Comparison of ENCODE assay signal across 13 cellular contexts in genomic region chr11:20013346-20014066, GRCh38.
DNase-seq lines count a peak whose midpoint lies in the region; ATAC-seq and TF ChIP-seq lines count a peak whose summit lies in the region.
"Had no signal": no experiment of that assay in that cellular context is flagged by ENCODE, and none has a peak within 500 bp of the region (broad histone marks: within the 10 kb centered on the region; RNA-seq: fewer than 3 reads in every experiment).

No MANE protein-coding gene starts in this region.

- no peak for ATAC-seq in GM19395 (IDR thresholded peaks at IDR 0.05; ENCODE audit: unreplicated experiment)

- H3K79me1 ChIP-seq in trophoblast cell (ENCODE audit: low read length): peaks cover 3% of the 10 kb centered on the region

- TF ChIP-seq CTCF in cardiac muscle cell (IDR thresholded peaks at IDR 0.05; ENCODE audit: low read depth, low read length) (no peak), smooth muscle cell (IDR thresholded peaks at IDR 0.05; ENCODE audit: borderline replicate concordance, insufficient read depth, poor library complexity, severe bottlenecking) (no peak), testis (IDR thresholded peaks at IDR 0.05) (no peak)

- no peaks in the 10 kb centered on the region for H3K79me2 ChIP-seq in trophoblast cell (ENCODE audit: control insufficient read depth, insufficient read depth, low read length, poor library complexity)
- H3K79me2 ChIP-seq in smooth muscle cell (ENCODE audit: low read depth): no peaks in the 10 kb centered on the region

- peak overlapping the region; percentile 7 for H2BK12ac ChIP-seq in trophoblast cell (ENCODE audit: low read length)

- no peak overlapping the region for H3K23ac ChIP-seq in trophoblast cell (ENCODE audit: low read length)

- no peak overlapping the region for H3K18ac ChIP-seq in trophoblast cell (ENCODE audit: low read length)

- H3K14ac ChIP-seq in trophoblast cell (ENCODE audit: low read length): no peak overlapping the region

- no peak overlapping the region for H2AFZ ChIP-seq in trophoblast cell (ENCODE audit: insufficient read depth, low read length, poor library complexity)
- no peak overlapping the region for H2AFZ ChIP-seq in smooth muscle cell (ENCODE audit: low read depth)

- H2BK120ac ChIP-seq in trophoblast cell (ENCODE audit: insufficient read depth, low read length, poor library complexity): no peak overlapping the region

- H2AK5ac ChIP-seq in trophoblast cell (ENCODE audit: low read length): peak overlapping the region; percentile 13

- no peak overlapping the region for H4K91ac ChIP-seq in trophoblast cell (ENCODE audit: low read depth, low read length)

- TF ChIP-seq POLR2A in testis (IDR thresholded peaks at IDR 0.05): no peak

- H3K27ac ChIP-seq in cardiac muscle cell: peak overlapping the region; percentile 17
- H3K27ac ChIP-seq in trophoblast cell (ENCODE audit: low read depth, low read length): no peak overlapping the region
- H3K27ac ChIP-seq in smooth muscle cell (ENCODE audit: low read depth): no peak overlapping the region
- no peak overlapping the region for H3K27ac ChIP-seq in testis
- H3K27ac ChIP-seq: 22Rv1, colonic mucosa, suprapubic skin had no signal

- H3K4me3 ChIP-seq in cardiac muscle cell (no peak overlapping the region), trophoblast cell (ENCODE audit: low read depth, low read length) (no peak overlapping the region), smooth muscle cell (no peak overlapping the region), testis (no peak overlapping the region)
- H3K4me3 ChIP-seq: colonic mucosa, suprapubic skin had no signal

- H3K9ac ChIP-seq in trophoblast cell (ENCODE audit: low read length) (no peak overlapping the region), smooth muscle cell (ENCODE audit: low read depth) (no peak overlapping the region)

- intact Hi-C loops in testis (cut with DNase I; ENCODE audit: low total_unique reads): no loop called here

- H2BK5ac ChIP-seq in trophoblast cell (ENCODE audit: low read depth, low read length, poor library complexity): no peak overlapping the region

- no peaks in the 10 kb centered on the region for H3K9me3 ChIP-seq in cardiac muscle cell (ENCODE audit: low read depth)
- no peaks in the 10 kb centered on the region for H3K9me3 ChIP-seq in trophoblast cell (ENCODE audit: insufficient read depth, low read depth, low read length)
- no peaks in the 10 kb centered on the region for H3K9me3 ChIP-seq in smooth muscle cell (replicated peaks; ENCODE audit: low read depth)
- H3K9me3 ChIP-seq in testis: no peaks in the 10 kb centered on the region
- H3K9me3 ChIP-seq: colonic mucosa, suprapubic skin had no signal

- H3K4me1 ChIP-seq in cardiac muscle cell (ENCODE audit: low read depth) (peaks cover 70% of the 10 kb centered on the region), trophoblast cell (ENCODE audit: control insufficient read depth in 1 of 2, insufficient read depth in 2 of 2, low read length in 2 of 2) (peaks cover 2 to 13% of the 10 kb centered on the region in 2 experiments), smooth muscle cell (ENCODE audit: low read depth) (peaks cover 17% of the 10 kb centered on the region), testis (no peaks in the 10 kb centered on the region)

- no peak overlapping the region for H4K8ac ChIP-seq in trophoblast cell (ENCODE audit: low read depth, low read length)

- DNase-seq in DMS153 (lab: John Stamatoyannopoulos, UW): peak; percentile 53
- DNase-seq in DMS153 treated with DMSO at 0.1 percent for 48 hours (lab: John Stamatoyannopoulos, UW; ENCODE audit: unreplicated experiment): no peak
- peak; percentile 86 for DNase-seq in NCI-H69 (lab: John Stamatoyannopoulos, UW)
- peak; percentile 42 to 64 for DNase-seq in cardiac muscle cell (ENCODE audit: low read depth in 1 of 2, low spot score in 1 of 2)
- DNase-seq in trophoblast cell: peak in 1 of 2 donors; percentile 53
- no peak for DNase-seq in smooth muscle cell (lab: John Stamatoyannopoulos, UW; ENCODE audit: unreplicated experiment)
- DNase-seq in testis: no peak
- DNase-seq: activated T-cell treated with anti-CD3 and anti-CD28 coated beads, Interleukin-2, amount 50 U/mL, for 48 hours; colonic mucosa; stimulated activated CD4-positive, alpha-beta T cell treated with anti-CD3 and anti-CD28 coated beads, Interleukin-2, amount 100 ng/mL, for 24 hours had no signal

- no peak overlapping the region for H3K4ac ChIP-seq in trophoblast cell (ENCODE audit: low read depth, low read length)

- no peaks in the 10 kb centered on the region for H3K27me3 ChIP-seq in cardiac muscle cell
- H3K27me3 ChIP-seq in trophoblast cell (ENCODE audit: insufficient read depth, low read length): no peaks in the 10 kb centered on the region
- no peaks in the 10 kb centered on the region for H3K27me3 ChIP-seq in smooth muscle cell (ENCODE audit: low read depth)
- H3K27me3 ChIP-seq in testis: no peaks in the 10 kb centered on the region
- H3K27me3 ChIP-seq: colonic mucosa, suprapubic skin had no signal

- no peaks in the 10 kb centered on the region for H3K36me3 ChIP-seq in cardiac muscle cell
- H3K36me3 ChIP-seq in trophoblast cell (ENCODE audit: control insufficient read depth in 1 of 2, insufficient read depth in 2 of 2, low read length in 2 of 2): no peaks in the 10 kb centered on the region
- no peaks in the 10 kb centered on the region for H3K36me3 ChIP-seq in smooth muscle cell (ENCODE audit: low read depth)
- no peaks in the 10 kb centered on the region for H3K36me3 ChIP-seq in testis (ENCODE audit: low read depth, missing control alignments)
- H3K36me3 ChIP-seq: colonic mucosa, suprapubic skin had no signal

- H3F3A ChIP-seq in smooth muscle cell (ENCODE audit: low read depth): peaks cover 12% of the 10 kb centered on the region

- H4K12ac ChIP-seq in trophoblast cell (ENCODE audit: low read depth, low read length): no peak overlapping the region

- H4K20me1 ChIP-seq in smooth muscle cell (ENCODE audit: low read depth): no peaks in the 10 kb centered on the region

- H3K4me2 ChIP-seq in trophoblast cell (ENCODE audit: low read length) (no peak overlapping the region), smooth muscle cell (no peak overlapping the region)

- no CpG with 5 or more reads among the region's 7 CpGs for WGBS in trophoblast cell (ENCODE audit: extremely low coverage, insufficient coverage, insufficient read length)
- WGBS in smooth muscle cell (ENCODE audit: low lambda C conversion rate): 72% methylated on average over 7 of the region's 7 CpGs
- WGBS in testis, 2 donors: 49 to 57% methylated on average over 7 of the region's 7 CpGs

Comparison
In these comparisons a context has a peak if more than half of its experiments do, and no peak if none do; other contexts are left out.
1. DNase-seq: peak in DMS153 (single experiment), NCI-H69 (single experiment) and cardiac muscle cell (2 of 2); none in DMS153 treated with DMSO at 0.1 percent for 48 hours (single experiment), smooth muscle cell (single experiment) and testis (single experiment).